In genomic region chr1:165647517-165647916, GRCh38 we compare ENCODE assay signal across 26 cellular contexts.
"Had no signal": no experiment of that assay in that cellular context is flagged by ENCODE, and none has a peak within 500 bp of the region (broad histone marks: within the 10 kb centered on the region; RNA-seq: fewer than 3 reads in every experiment).

No MANE protein-coding gene starts in this region.

- H3K9me3 Mint-ChIP-seq: activated naive CD4-positive, alpha-beta T cell treated with anti-CD3 and anti-CD28 coated beads for 36 hours; activated T-helper 1 cell treated with anti-CD3 and anti-CD28 coated beads, Interleukin-12 subunit alpha, Interleukin-12 subunit beta, Interleukin-2, Interleukin-4 antibody, amounts not matched to agents 30 ng/mL and 10 ng/mL and 1 ng/mL, durations not matched to agents 14 hours and 24 hours and 36 hours; effector memory CD8-positive, alpha-beta T cell; naive thymus-derived CD4-positive, alpha-beta T cell; stimulated activated memory B cell treated with anti-CD40 and anti-IgM and Interleukin-4, amounts not matched to agents 10 μg/mL and 1 μg/mL and 100 μg/mL, for 72 hours; stimulated activated naive CD8-positive, alpha-beta T cell treated with anti-CD3 and anti-CD28 coated beads, Interleukin-15, amount 100 ng/mL, for 72 hours had no signal

- H3K27me3 Mint-ChIP-seq: effector memory CD8-positive, alpha-beta T cell; naive thymus-derived CD4-positive, alpha-beta T cell; stimulated activated memory B cell treated with anti-CD40 and anti-IgM and Interleukin-4, amounts not matched to agents 10 μg/mL and 1 μg/mL and 100 μg/mL, for 72 hours; stimulated activated naive CD8-positive, alpha-beta T cell treated with anti-CD3 and anti-CD28 coated beads, Interleukin-15, amount 100 ng/mL, for 72 hours had no signal

- DNase-seq: activated CD4-positive, alpha-beta T cell treated with anti-CD3 and anti-CD28 coated beads for 1 hour; activated CD8-positive, alpha-beta T cell treated with anti-CD3 and anti-CD28 coated beads, Interleukin-2, amount 10 ng/mL, durations not matched to agents 7 days and 5 days; activated effector memory CD4-positive, alpha-beta T cell treated with anti-CD3 and anti-CD28 coated beads, Interleukin-2, amount 50 U/mL, for 16 hours; activated naive CD4-positive, alpha-beta T cell treated with anti-CD3 and anti-CD28 coated beads for 36 hours; amniotic stem cell; cortex of kidney; effector memory CD8-positive, alpha-beta T cell; foreskin fibroblast; head of caudate nucleus; left ventricle myocardium superior; naive thymus-derived CD4-positive, alpha-beta T cell; ovary; retina; sigmoid colon; stimulated activated CD4-positive, alpha-beta T cell treated with anti-CD3 and anti-CD28 coated beads, Interleukin-1b, Interleukin-23, amount 100 ng/mL, for 48 hours; stimulated activated CD4-positive, alpha-beta T cell treated with anti-CD3 and anti-CD28 coated beads, Interleukin-4, amount 100 ng/mL, for 4 hours; stimulated activated CD8-positive, alpha-beta memory T cell treated with anti-CD3 and anti-CD28 coated beads, Interleukin-4, amount 100 ng/mL, for 48 hours; stimulated activated naive CD8-positive, alpha-beta T cell treated with anti-CD3 and anti-CD28 coated beads, Interleukin-15, amount 100 ng/mL, for 72 hours; substantia nigra; upper lobe of right lung had no signal

- H3K27ac Mint-ChIP-seq: activated CD8-positive, alpha-beta T cell treated with anti-CD3 and anti-CD28 coated beads, Interleukin-2, amount 10 ng/mL, durations not matched to agents 7 days and 5 days; activated naive CD4-positive, alpha-beta T cell treated with anti-CD3 and anti-CD28 coated beads for 36 hours; activated T-helper 1 cell treated with anti-CD3 and anti-CD28 coated beads, Interleukin-12 subunit alpha, Interleukin-12 subunit beta, Interleukin-2, Interleukin-4 antibody, amounts not matched to agents 30 ng/mL and 10 ng/mL and 1 ng/mL, durations not matched to agents 14 hours and 24 hours and 36 hours; stimulated activated memory B cell treated with anti-CD40 and anti-IgM and Interleukin-4, amounts not matched to agents 10 μg/mL and 1 μg/mL and 100 μg/mL, for 72 hours had no signal

- H3K27me3 ChIP-seq: brain microvascular endothelial cell, ovary, sigmoid colon, upper lobe of right lung had no signal

- H3K27ac ChIP-seq: brain microvascular endothelial cell, ovary, prostate gland, sigmoid colon, upper lobe of right lung had no signal

- ATAC-seq: activated CD8-positive, alpha-beta T cell treated with anti-CD3 and anti-CD28 coated beads, Interleukin-2, amount 10 ng/mL, durations not matched to agents 7 days and 5 days; effector memory CD8-positive, alpha-beta T cell; esophagus mucosa; naive thymus-derived CD4-positive, alpha-beta T cell; stimulated activated memory B cell treated with anti-CD40 and anti-IgM and Interleukin-4, amounts not matched to agents 10 μg/mL and 1 μg/mL and 100 μg/mL, for 72 hours; stimulated activated naive CD8-positive, alpha-beta T cell treated with anti-CD3 and anti-CD28 coated beads, Interleukin-15, amount 100 ng/mL, for 72 hours; upper lobe of right lung had no signal

- H3K4me1 ChIP-seq: prostate gland had no signal

- H3K36me3 ChIP-seq: ovary, prostate gland had no signal

- H3K4me3 Mint-ChIP-seq: activated CD8-positive, alpha-beta T cell treated with anti-CD3 and anti-CD28 coated beads, Interleukin-2, amount 10 ng/mL, durations not matched to agents 7 days and 5 days; activated naive CD4-positive, alpha-beta T cell treated with anti-CD3 and anti-CD28 coated beads for 36 hours; activated T-helper 1 cell treated with anti-CD3 and anti-CD28 coated beads, Interleukin-12 subunit alpha, Interleukin-12 subunit beta, Interleukin-2, Interleukin-4 antibody, amounts not matched to agents 30 ng/mL and 10 ng/mL and 1 ng/mL, durations not matched to agents 14 hours and 24 hours and 36 hours; effector memory CD8-positive, alpha-beta T cell; naive thymus-derived CD4-positive, alpha-beta T cell; stimulated activated memory B cell treated with anti-CD40 and anti-IgM and Interleukin-4, amounts not matched to agents 10 μg/mL and 1 μg/mL and 100 μg/mL, for 72 hours; stimulated activated naive CD8-positive, alpha-beta T cell treated with anti-CD3 and anti-CD28 coated beads, Interleukin-15, amount 100 ng/mL, for 72 hours had no signal

- H3K4me3 ChIP-seq: ovary, prostate gland, sigmoid colon, smooth muscle cell, upper lobe of right lung had no signal

- H3K9me3 ChIP-seq: ovary, prostate gland, sigmoid colon, upper lobe of right lung had no signal
